8 cellular contexts compared by ENCODE assay signal in the genomic region with DNA sequence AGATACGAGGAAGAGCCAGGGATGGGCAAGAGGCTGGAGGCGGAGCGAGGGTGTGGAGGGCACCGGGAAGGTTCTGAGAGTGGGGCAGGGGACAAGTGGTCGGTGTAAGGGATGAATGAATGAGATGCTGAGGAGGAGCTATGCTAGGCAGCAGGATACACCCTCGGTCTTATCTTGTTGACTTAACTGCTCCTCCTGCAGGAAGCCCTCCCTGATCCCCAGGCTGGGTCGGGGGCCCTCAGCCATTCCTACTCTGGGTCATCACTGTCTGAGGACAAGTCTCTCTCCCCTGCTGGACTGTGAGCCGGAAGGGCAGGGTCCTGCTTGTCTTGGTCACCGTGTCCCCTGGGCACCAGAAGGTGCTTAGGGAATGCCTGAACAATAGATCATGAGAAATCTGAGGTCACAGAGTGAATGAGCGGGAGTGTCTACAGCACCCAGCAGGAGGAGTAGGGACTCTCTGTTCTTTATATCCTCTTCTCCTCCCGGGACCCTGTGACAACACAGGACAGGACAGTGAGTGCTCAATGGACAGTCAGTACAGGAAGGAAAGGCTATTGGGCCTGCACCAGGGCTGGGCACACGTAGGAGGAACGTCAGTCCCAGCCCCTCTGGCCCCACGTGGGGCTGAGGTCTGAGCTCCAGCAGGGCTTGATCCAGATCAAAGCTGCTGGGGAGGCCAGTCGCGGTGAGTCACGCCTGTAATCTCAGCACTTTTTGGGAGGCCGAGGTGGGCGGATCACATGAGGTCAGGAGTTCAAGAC. TPM values are rescaled to one million over a fixed set of nuclear protein-coding genes. Genes with fewer than 3 reads are reported as not detected.
DNase-seq lines count a peak whose midpoint lies in the region; ATAC-seq, FAIRE-seq and TF ChIP-seq lines count a peak whose summit lies in the region.

No MANE protein-coding gene starts in this region.

- TF ChIP-seq CTCF in A549 (IDR thresholded peaks at IDR 0.05) (no peak), HFF-Myc (IDR thresholded peaks at IDR 0.05; ENCODE audit: low read depth, low read length, missing control alignments) (no peak), adrenal gland (IDR thresholded peaks at IDR 0.05) (peak in 2 of 6 experiments; percentile 9 to 20)

- TF ChIP-seq EP300 in A549 (IDR thresholded peaks at IDR 0.05) = no peak

- H3K4me2 ChIP-seq in A549 = no peak overlapping the region; the same call in 2 of the 3 replicates

- H3K4me1 ChIP-seq in A549 (peaks cover 21% of the 10 kb centered on the region; the same call in 2 of the 3 replicates), adrenal gland (replicated peaks in 1 of 2) (peaks cover 17 to 29% of the 10 kb centered on the region in 2 donors)

- TF ChIP-seq RAD21 in A549 (conservative IDR thresholded peaks at IDR 0.05 in 1 of 2, IDR thresholded peaks at IDR 0.05 in 1 of 2) = no peak

- ATAC-seq in A549 (peak; percentile 25 to 53), left colon (no peak)

- DNase-seq in A549 (ENCODE audit: low read depth in 1 of 2, low spot score in 1 of 2) (peak in 1 of 2 experiments; percentile 73), HFF-Myc (ENCODE audit: extremely low read depth, low read depth) (peak; percentile 32), adrenal gland (peak; percentile 66 to 93 (median 89)), iris pigment epithelial cell (ENCODE audit: low read depth) (peak; percentile 96), NCI-H187 (lab: John Stamatoyannopoulos, UW) (no peak), DMS 273 treated with DMSO at 0.1 percent for 48 hours (lab: John Stamatoyannopoulos, UW) (no peak), left colon (no peak), NCI-H1092 treated with DMSO at 0.1 percent for 48 hours (lab: John Stamatoyannopoulos, UW) (no peak)

- CTCF ChIA-PET in A549 (lab: Yijun Ruan, JAX) = interaction anchor here (0.6 to 1.4 kb wide), 8 partner anchors 9 to 54 kb away, joined by 3 to 5 read pairs (median 3); partner anchors contain the start of genes BLOC1S3 and TRAPPC6A

- peak overlapping the region; percentile 50 to 58; a peak in 4 of 6 replicates for H3K27ac ChIP-seq in A549
- peak overlapping the region in 4 of 5 donors; percentile 5 to 89 (median 55) for H3K27ac ChIP-seq in adrenal gland

- no peak for TF ChIP-seq POLR2A in A549 (IDR thresholded peaks at IDR 0.05; ENCODE audit: low read length)
- TF ChIP-seq POLR2A in adrenal gland (IDR thresholded peaks at IDR 0.05) = peak in 1 of 2 donors; percentile 74

- no peaks in the 10 kb centered on the region for H3K9me3 ChIP-seq in A549
- no peaks in the 10 kb centered on the region for H3K9me3 ChIP-seq in adrenal gland (replicated peaks in 1 of 3)

- peaks cover 4% of the 10 kb centered on the region for H3K27me3 ChIP-seq in adrenal gland

- H3K36me3 ChIP-seq in adrenal gland (replicated peaks in 1 of 2) = no peaks in the 10 kb centered on the region

- H3K4me3 ChIP-seq in A549 (no peak overlapping the region), HFF-Myc (replicated peaks; ENCODE audit: low read depth, low read length) (no peak overlapping the region), adrenal gland (peak overlapping the region in 1 of 4 donors; percentile 27)

- 56% methylated on average over 19 of the region's 19 CpGs for WGBS in A549 (ENCODE audit: missing lambda C conversion rate)
- 18 to 31% (median 27%) methylated on average over 16 to 19 of the region's 19 CpGs for WGBS in adrenal gland, 4 donors

- peak; percentile 18 for FAIRE-seq in A549 (lab: Jason Lieb, UNC)

- intact Hi-C loops in adrenal gland (cut with DNase I) (no loop called here), left colon (cut with DNase I, micrococcal nuclease) (no loop called here)

- POLR2A ChIA-PET in A549 (lab: Yijun Ruan, JAX) = no interaction called here

TF ChIP-seq in A549, 52 proteins besides CTCF, POLR2A, EP300 and RAD21 (continues in another document):
- peak; percentile 39 for TF ChIP-seq MAFK (IDR thresholded peaks at IDR 0.05; ENCODE audit: partially characterized antibody)
- no peak for TF ChIP-seq RCOR1 (IDR thresholded peaks at IDR 0.05; ENCODE audit: low read depth, low read length)
- no peak for TF ChIP-seq NR3C1 (IDR thresholded peaks at IDR 0.05)
- no peak for TF ChIP-seq RNF2 (IDR thresholded peaks at IDR 0.05; ENCODE audit: borderline replicate concordance, low read depth)
- TF ChIP-seq HOXB5 (CRISPR knock-in tag; IDR thresholded peaks at IDR 0.05) = no peak
- TF ChIP-seq USF2 (IDR thresholded peaks at IDR 0.05) = peak; percentile 71
- TF ChIP-seq, protein P1, sequence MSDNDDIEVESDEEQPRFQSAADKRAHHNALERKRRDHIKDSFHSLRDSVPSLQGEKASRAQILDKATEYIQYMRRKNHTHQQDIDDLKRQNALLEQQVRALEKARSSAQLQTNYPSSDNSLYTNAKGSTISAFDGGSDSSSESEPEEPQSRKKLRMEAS (IDR thresholded peaks at IDR 0.05) = no peak
- no peak for TF ChIP-seq ATOH8 (CRISPR knock-in tag; IDR thresholded peaks at IDR 0.05; ENCODE audit: low read depth)
- no peak for TF ChIP-seq ESRRA (IDR thresholded peaks at IDR 0.05; ENCODE audit: borderline replicate concordance, low read length)
- TF ChIP-seq BHLHE40 (IDR thresholded peaks at IDR 0.05; ENCODE audit: low read depth, low read length) = no peak
- TF ChIP-seq KDM1A (IDR thresholded peaks at IDR 0.05; ENCODE audit: low read depth) = no peak
- no peak for TF ChIP-seq KDM5A (IDR thresholded peaks at IDR 0.05)
- TF ChIP-seq, protein P2, sequence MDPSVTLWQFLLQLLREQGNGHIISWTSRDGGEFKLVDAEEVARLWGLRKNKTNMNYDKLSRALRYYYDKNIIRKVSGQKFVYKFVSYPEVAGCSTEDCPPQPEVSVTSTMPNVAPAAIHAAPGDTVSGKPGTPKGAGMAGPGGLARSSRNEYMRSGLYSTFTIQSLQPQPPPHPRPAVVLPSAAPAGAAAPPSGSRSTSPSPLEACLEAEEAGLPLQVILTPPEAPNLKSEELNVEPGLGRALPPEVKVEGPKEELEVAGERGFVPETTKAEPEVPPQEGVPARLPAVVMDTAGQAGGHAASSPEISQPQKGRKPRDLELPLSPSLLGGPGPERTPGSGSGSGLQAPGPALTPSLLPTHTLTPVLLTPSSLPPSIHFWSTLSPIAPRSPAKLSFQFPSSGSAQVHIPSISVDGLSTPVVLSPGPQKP (IDR thresholded peaks at IDR 0.05; ENCODE audit: low read depth, low read length) = no peak
- no peak for TF ChIP-seq CEBPB (IDR thresholded peaks at IDR 0.05)
- TF ChIP-seq ZSCAN20 (CRISPR knock-in tag; IDR thresholded peaks at IDR 0.05) = no peak
- TF ChIP-seq CBX2 (IDR thresholded peaks at IDR 0.05; ENCODE audit: borderline replicate concordance, low read depth) = no peak
- no peak for TF ChIP-seq PHF8 (IDR thresholded peaks at IDR 0.05; ENCODE audit: borderline replicate concordance, low read depth)
- no peak for TF ChIP-seq HOXA7 (CRISPR knock-in tag; IDR thresholded peaks at IDR 0.05)

RNA-seq across cellular contexts. Expression of gene NKPD1, which starts 6.5 kb away (rescaled TPM):
- polyA plus RNA-seq in A549 (2011; rRNA removed) = 0.12 and 0.21 TPM in 2 replicates
- 0.07 and 0.19 TPM in 2 replicates for polyA plus RNA-seq in A549 (2012; cell fraction: cytosol; rRNA removed)
- 1.8 and 2.5 TPM in 2 replicates for polyA plus RNA-seq in A549 (2012; cell fraction: nucleus; rRNA removed)
- polyA plus RNA-seq in A549 (2017; fragmentation: RNase III; extraction: RNeasy Plus Mini Kit Qiagen cat#74134 plus additional on column Dnase treatment) = 0.10 to 0.18 TPM (median 0.15 TPM) in 3 replicates
- 0.15 TPM in 1 of 2 replicates, not detected in the other for polyA minus RNA-seq in A549 (2011; rRNA and poly(A)+ RNA removed)
- total RNA-seq in adrenal gland = 1 to 10 TPM in 1 of 8 donors, under 1 TPM in 6, not detected in 1; 0.06 to 1.1 (median 0.27) TPM
- polyA plus RNA-seq in adrenal gland = under 1 TPM in 2 of 3 donors, not detected in 1; 0.13 to 0.16 TPM
- total RNA-seq in left colon = under 1 TPM; 0.08 to 0.15 TPM

RNA-seq across cellular contexts. Expression of gene TRAPPC6A, which starts 23.8 kb away (rescaled TPM):
- 29.8 and 30.2 TPM in 2 replicates for polyA plus RNA-seq in A549 (2011; rRNA removed)
- polyA plus RNA-seq in A549 (2012; cell fraction: cytosol; rRNA removed) = 52.5 and 63.1 TPM in 2 replicates
- polyA plus RNA-seq in A549 (2012; cell fraction: nucleus; rRNA removed) = 41.4 and 46.2 TPM in 2 replicates
- 23.7 to 30.5 TPM (median 28.5 TPM) in 3 replicates for polyA plus RNA-seq in A549 (2017; fragmentation: RNase III; extraction: RNeasy Plus Mini Kit Qiagen cat#74134 plus additional on column Dnase treatment)
- polyA minus RNA-seq in A549 (2011; rRNA and poly(A)+ RNA removed) = 9.0 and 12.0 TPM in 2 replicates
- total RNA-seq in adrenal gland = 10 to 100 TPM; 24.6 to 71.4 (median 37.9) TPM
- polyA plus RNA-seq in adrenal gland = 10 to 100 TPM in 2 of 3 donors, 1 to 10 TPM in 1; 5.1 to 41.7 (median 34.3) TPM
- 10 to 100 TPM; 45.0 to 46.9 TPM for total RNA-seq in left colon

RNA-seq across cellular contexts. Expression of gene BLOC1S3, which starts 24.3 kb away (rescaled TPM):
- 7.5 and 10.5 TPM in 2 replicates for polyA plus RNA-seq in A549 (2011; rRNA removed)
- polyA plus RNA-seq in A549 (2012; cell fraction: cytosol; rRNA removed) = 5.4 and 7.6 TPM in 2 replicates
- polyA plus RNA-seq in A549 (2012; cell fraction: nucleus; rRNA removed) = 6.9 and 8.4 TPM in 2 replicates
- polyA plus RNA-seq in A549 (2017; fragmentation: RNase III; extraction: RNeasy Plus Mini Kit Qiagen cat#74134 plus additional on column Dnase treatment) = 8.2 to 12.2 TPM (median 10.6 TPM) in 3 replicates
- 14.9 and 15.0 TPM in 2 replicates for polyA minus RNA-seq in A549 (2011; rRNA and poly(A)+ RNA removed)
- 10 to 100 TPM; 13.6 to 25.5 (median 19.0) TPM for total RNA-seq in adrenal gland
- polyA plus RNA-seq in adrenal gland = 10 to 100 TPM in 1 of 3 donors, 1 to 10 TPM in 2; 3.9 to 11.9 (median 4.1) TPM
- 10 to 100 TPM; 11.2 to 13.5 TPM for total RNA-seq in left colon

Comparison
In these comparisons a context has a peak if more than half of its experiments do, and no peak if none do; other contexts are left out.
1. DNase-seq: peak in HFF-Myc (single experiment), adrenal gland (7 of 7) and iris pigment epithelial cell (single experiment); none in NCI-H187 (0 of 2), DMS 273 treated with DMSO at 0.1 percent for 48 hours (single experiment), left colon (0 of 2) and NCI-H1092 treated with DMSO at 0.1 percent for 48 hours (single experiment).